ENCODE assay signal across 8 cellular contexts in genomic region chr5:181261320-181262085, GRCh38. TPM values are rescaled to one million over a fixed set of nuclear protein-coding genes. Genes with fewer than 3 reads are reported as not detected.
DNase-seq lines count a peak whose midpoint lies in the region; ATAC-seq, FAIRE-seq and TF ChIP-seq lines count a peak whose summit lies in the region.

No MANE protein-coding gene starts in this region.

- DNase-seq in SJCRH30 (peak; percentile 78 to 81), K562 (ENCODE audit: extremely low read depth in 1 of 4, low spot score in 3 of 4) (peak; percentile 69 to 88 (median 74)), iPS-NIHi11 (ENCODE audit: low spot score) (peak; percentile 53), UCSD-AML1 (lab: John Stamatoyannopoulos, UW; ENCODE audit: unreplicated experiment) (no peak), amniotic stem cell (lab: John Stamatoyannopoulos, UW) (no peak)
- DNase-seq in stimulated activated CD4-positive, alpha-beta T cell treated with anti-CD3 and anti-CD28 coated beads, Interleukin-15, amount 100 ng/mL, for 1 hour (ENCODE audit: low read depth in 1 of 2, low spot score in 1 of 2) = peak; percentile 60 to 63

- peak overlapping the region; percentile 98 to 99 for H3K9ac ChIP-seq in K562 (ENCODE audit: insufficient read depth in 1 of 2, low read depth in 2 of 2, low read length in 2 of 2)

- peak; percentile 73 for FAIRE-seq in K562 (lab: Jason Lieb, UNC)

- ATAC-seq in GM18498 (IDR thresholded peaks at IDR 0.05; ENCODE audit: unreplicated experiment) (peak; percentile 62), HG02840 (IDR thresholded peaks at IDR 0.05; ENCODE audit: low FRiP score, unreplicated experiment) (peak; percentile 55), K562 (peak; percentile 83)

- TSS peak; percentile 33 for BruUV-seq in K562 (replicated peaks; lab: Mats Ljungman, UMichigan)

- H3K4me3 ChIP-seq in SJCRH30 = peak overlapping the region; percentile 80
- H3K4me3 ChIP-seq in K562 = peak overlapping the region; percentile 98

- peaks cover 62% of the 10 kb centered on the region for H3K79me2 ChIP-seq in K562 (ENCODE audit: control insufficient read depth, insufficient read depth, low read length)

- peaks cover 19% of the 10 kb centered on the region for H4K20me1 ChIP-seq in K562 (replicated peaks; ENCODE audit: control insufficient read depth, insufficient read depth, low read length)

- H3K4me1 ChIP-seq in SJCRH30 (peaks cover 9% of the 10 kb centered on the region), K562 (replicated peaks in 1 of 2; ENCODE audit: control insufficient read depth in 2 of 2, insufficient read depth in 2 of 2, low read length in 2 of 2) (peaks cover 22 to 29% of the 10 kb centered on the region in 2 experiments; a peak in 4 of 5 replicates)

- H3K36me3 ChIP-seq in SJCRH30 (peaks cover 7% of the 10 kb centered on the region; the same call in 1 of the 2 replicates), K562 (ENCODE audit: control insufficient read depth, insufficient read depth, low read length) (peaks cover 25% of the 10 kb centered on the region)

- no peak for TF ChIP-seq RAD21 in K562 (CRISPR knock-in tag; conservative IDR thresholded peaks at IDR 0.05 in 1 of 2, IDR thresholded peaks at IDR 0.05 in 1 of 2)

- H3K9me3 ChIP-seq in SJCRH30 (replicated peaks) = no peaks in the 10 kb centered on the region
- H3K9me3 ChIP-seq in K562 (replicated peaks; ENCODE audit: control insufficient read depth, insufficient read depth, low read depth, low read length) = no peaks in the 10 kb centered on the region

- H2AFZ ChIP-seq in K562 (ENCODE audit: low read depth, low read length) = peak overlapping the region; percentile 75

- in situ Hi-C loops in K562 (cut with MboI) = no loop called here

- WGBS in K562 (ENCODE audit: insufficient coverage, low coverage, missing lambda C conversion rate) = under 1% methylated on average over 35 of the region's 60 CpGs

- H3K27ac ChIP-seq in SJCRH30 (peak overlapping the region; percentile 85), K562 (ENCODE audit: extremely low read depth, low read depth, low read length) (peak overlapping the region; percentile 99)

- TF ChIP-seq EP300 in K562 (IDR thresholded peaks at IDR 0.05; ENCODE audit: low read length) = no peak

- peak overlapping the region; percentile 99 for H3K4me2 ChIP-seq in K562 (ENCODE audit: insufficient read depth, low read length)

- POLR2A ChIA-PET in K562 (lab: Yijun Ruan, JAX) = interaction anchor here (0.6 to 13.0 kb wide), 8 partner anchors 10 to 77 kb away, joined by 3 to 185 read pairs (median 6); partner anchors contain the start of gene RACK1

- peaks cover 3% of the 10 kb centered on the region for H3K9me1 ChIP-seq in K562 (ENCODE audit: control insufficient read depth, insufficient read depth, low read length)

- TF ChIP-seq CTCF in K562 (IDR thresholded peaks at IDR 0.05 in 2 of 3, conservative IDR thresholded peaks at IDR 0.05 in 1 of 3; ENCODE audit: insufficient read depth in 2 of 3, low read depth in 1 of 3, low read length in 3 of 3) = no peak; a peak in 1 of 6 replicates

- peak; percentile 86 for TF ChIP-seq POLR2A in K562 (conservative IDR thresholded peaks at IDR 0.05)

- CTCF ChIA-PET in K562 (lab: Yijun Ruan, JAX; ENCODE audit: low intra/inter-chr PET ratio) = no interaction called here

- intact Hi-C loops in K562 (cut with micrococcal nuclease) = loop anchor here (5.0 kb wide), 1 partner anchor 74 kb away; no protein-coding TSS in a partner anchor

- H3K27me3 ChIP-seq in SJCRH30 (no peaks in the 10 kb centered on the region), K562 (ENCODE audit: control insufficient read depth in 2 of 2, insufficient read depth in 2 of 2, low read length in 2 of 2) (no peaks in the 10 kb centered on the region)

TF ChIP-seq in K562, 482 proteins besides CTCF, POLR2A, EP300 and RAD21 (continues in another document):
- peak; percentile 91 for TF ChIP-seq PCBP1 (IDR thresholded peaks at IDR 0.05; ENCODE audit: low read depth, low read length, poor library complexity, severe bottlenecking)

RNA-seq across cellular contexts. Expression of gene TRIM52, which starts 0.6 kb away (rescaled TPM):
- total RNA-seq in SJCRH30 (2014; rRNA removed; shearing (Covaris generic)) = 5.3 and 7.9 TPM in 2 replicates
- 34.8 and 81.1 TPM in 2 replicates for total RNA-seq in K562 (2011; cell fraction: chromatin; rRNA removed; ENCODE audit: low replicate concordance)
- 29.7 and 40.4 TPM in 2 replicates for total RNA-seq in K562 (2011; cell fraction: nucleolus; rRNA removed)
- total RNA-seq in K562 (2011; cell fraction: nucleoplasm; rRNA removed) = 48.1 and 60.9 TPM in 2 replicates
- 6.1 and 6.5 TPM in 2 replicates for total RNA-seq in K562 (2014; rRNA removed)
- 13.5 and 13.9 TPM in 2 replicates for total RNA-seq in K562 (2014; rRNA removed; fragmentation: Illumina TruSeq; extraction: Trizol)
- 10.5 and 12.8 TPM in 2 replicates for total RNA-seq in K562 (2015; rRNA removed; fragmentation: Illumina TruSeq; extraction: Trizol)
- 13.5 and 14.2 TPM in 2 replicates for total RNA-seq in K562 (2021)
- 21.9 and 24.1 TPM in 2 replicates for polyA plus RNA-seq in K562 (2011; rRNA removed)
- polyA plus RNA-seq in K562 (2011; cell fraction: cytosol; rRNA removed) = 5.6 and 11.8 TPM in 2 replicates
- polyA plus RNA-seq in K562 (2011; cell fraction: nucleus; rRNA removed) = 30.2 and 31.5 TPM in 2 replicates
- polyA plus RNA-seq in K562 (2012) = 12.9 and 20.0 TPM in 2 replicates
- 15.8 and 17.2 TPM in 2 replicates for polyA plus RNA-seq in K562 (2014; fragmentation: Illumina TruSeq; extraction: Trizol)
- polyA plus RNA-seq in K562 (2014; fragmentation: Nextera tagmentation; extraction: Ambion mirVana) = 1 to 10 TPM; 3.3 to 3.7 TPM
- polyA plus RNA-seq in K562 (2014; rRNA removed) = 18.0 and 20.0 TPM in 2 replicates
- polyA minus RNA-seq in K562 (2011; rRNA and poly(A)+ RNA removed) = 17.6 and 20.0 TPM in 2 replicates
- polyA minus RNA-seq in K562 (2011; cell fraction: cytosol; rRNA and poly(A)+ RNA removed) = 6.1 and 6.8 TPM in 2 replicates
- 11.4 and 21.9 TPM in 2 replicates for polyA minus RNA-seq in K562 (2011; cell fraction: nucleus; rRNA and poly(A)+ RNA removed)

RNA-seq across cellular contexts. Expression of gene RACK1, which starts 17.8 kb away (rescaled TPM):
- total RNA-seq in SJCRH30 (2014; rRNA removed; shearing (Covaris generic)) = 5,838 and 6,264 TPM in 2 replicates
- 854 and 1,455 TPM in 2 replicates for total RNA-seq in K562 (2011; cell fraction: chromatin; rRNA removed; ENCODE audit: low replicate concordance)
- 1,835 and 1,893 TPM in 2 replicates for total RNA-seq in K562 (2011; cell fraction: nucleolus; rRNA removed)
- 1,718 and 2,743 TPM in 2 replicates for total RNA-seq in K562 (2011; cell fraction: nucleoplasm; rRNA removed)
- total RNA-seq in K562 (2014; rRNA removed) = 4,051 and 4,420 TPM in 2 replicates
- total RNA-seq in K562 (2014; rRNA removed; fragmentation: Illumina TruSeq; extraction: Trizol) = 2,268 and 2,618 TPM in 2 replicates
- 3,776 and 3,843 TPM in 2 replicates for total RNA-seq in K562 (2015; rRNA removed; fragmentation: Illumina TruSeq; extraction: Trizol)
- total RNA-seq in K562 (2021) = 2,303 and 2,318 TPM in 2 replicates
- 3,764 and 5,908 TPM in 2 replicates for polyA plus RNA-seq in K562 (2011; rRNA removed)
- polyA plus RNA-seq in K562 (2011; cell fraction: cytosol; rRNA removed) = 7,594 and 7,810 TPM in 2 replicates
- polyA plus RNA-seq in K562 (2011; cell fraction: nucleus; rRNA removed) = 2,830 and 3,465 TPM in 2 replicates
- 3,329 and 5,405 TPM in 2 replicates for polyA plus RNA-seq in K562 (2012)
- polyA plus RNA-seq in K562 (2014; fragmentation: Illumina TruSeq; extraction: Trizol) = 3,833 and 4,270 TPM in 2 replicates
- polyA plus RNA-seq in K562 (2014; fragmentation: Nextera tagmentation; extraction: Ambion mirVana) = 1,000 to 10,000 TPM; 3,894 to 5,311 TPM
- 3,427 and 3,846 TPM in 2 replicates for polyA plus RNA-seq in K562 (2014; rRNA removed)
- polyA minus RNA-seq in K562 (2011; rRNA and poly(A)+ RNA removed) = 4,917 and 6,085 TPM in 2 replicates
- polyA minus RNA-seq in K562 (2011; cell fraction: cytosol; rRNA and poly(A)+ RNA removed) = 3,397 and 3,535 TPM in 2 replicates
- 973 and 1,854 TPM in 2 replicates for polyA minus RNA-seq in K562 (2011; cell fraction: nucleus; rRNA and poly(A)+ RNA removed)

RNA-seq across cellular contexts. Expression of gene TRIM41, which starts 38.4 kb away (rescaled TPM):
- total RNA-seq in SJCRH30 (2014; rRNA removed; shearing (Covaris generic)) = 15.2 and 17.8 TPM in 2 replicates
- 93.5 and 120 TPM in 2 replicates for total RNA-seq in K562 (2011; cell fraction: chromatin; rRNA removed; ENCODE audit: low replicate concordance)
- total RNA-seq in K562 (2011; cell fraction: nucleolus; rRNA removed) = 59.6 and 64.0 TPM in 2 replicates
- total RNA-seq in K562 (2011; cell fraction: nucleoplasm; rRNA removed) = 84.3 and 102 TPM in 2 replicates
- 29.5 and 31.6 TPM in 2 replicates for total RNA-seq in K562 (2014; rRNA removed)
- total RNA-seq in K562 (2014; rRNA removed; fragmentation: Illumina TruSeq; extraction: Trizol) = 11.4 and 14.2 TPM in 2 replicates
- total RNA-seq in K562 (2015; rRNA removed; fragmentation: Illumina TruSeq; extraction: Trizol) = 21.7 and 25.6 TPM in 2 replicates
- 37.7 and 47.6 TPM in 2 replicates for total RNA-seq in K562 (2021)
- polyA plus RNA-seq in K562 (2011; rRNA removed) = 15.6 and 19.3 TPM in 2 replicates
- polyA plus RNA-seq in K562 (2011; cell fraction: cytosol; rRNA removed) = 15.7 and 25.0 TPM in 2 replicates
- polyA plus RNA-seq in K562 (2011; cell fraction: nucleus; rRNA removed) = 121 and 125 TPM in 2 replicates
- 32.5 and 45.1 TPM in 2 replicates for polyA plus RNA-seq in K562 (2012)
- polyA plus RNA-seq in K562 (2014; fragmentation: Illumina TruSeq; extraction: Trizol) = 20.9 and 29.8 TPM in 2 replicates
- polyA plus RNA-seq in K562 (2014; fragmentation: Nextera tagmentation; extraction: Ambion mirVana) = 1 to 10 TPM; 1.8 to 2.1 TPM
- polyA plus RNA-seq in K562 (2014; rRNA removed) = 34.8 and 39.3 TPM in 2 replicates
- polyA minus RNA-seq in K562 (2011; rRNA and poly(A)+ RNA removed) = 14.0 and 16.6 TPM in 2 replicates
- polyA minus RNA-seq in K562 (2011; cell fraction: cytosol; rRNA and poly(A)+ RNA removed) = 7.3 and 9.5 TPM in 2 replicates
- 19.9 and 22.7 TPM in 2 replicates for polyA minus RNA-seq in K562 (2011; cell fraction: nucleus; rRNA and poly(A)+ RNA removed)

RNA-seq across cellular contexts. Expression of gene TRIM7, which starts 56.5 kb away (rescaled TPM):
- total RNA-seq in SJCRH30 (2014; rRNA removed; shearing (Covaris generic)) = 6.9 and 9.0 TPM in 2 replicates
- 5.4 and 8.3 TPM in 2 replicates for total RNA-seq in K562 (2011; cell fraction: chromatin; rRNA removed; ENCODE audit: low replicate concordance)
- 6.2 and 7.5 TPM in 2 replicates for total RNA-seq in K562 (2011; cell fraction: nucleolus; rRNA removed)
- total RNA-seq in K562 (2011; cell fraction: nucleoplasm; rRNA removed) = 7.2 and 7.9 TPM in 2 replicates
- total RNA-seq in K562 (2014; rRNA removed) (12.9 and 13.8 TPM in 2 replicates), K562 (2014; rRNA removed; fragmentation: Illumina TruSeq; extraction: Trizol) (8.4 and 11.7 TPM in 2 replicates), K562 (2015; rRNA removed; fragmentation: Illumina TruSeq; extraction: Trizol) (8.9 and 9.0 TPM in 2 replicates), K562 (2021) (10.3 and 12.4 TPM in 2 replicates)
- polyA plus RNA-seq in K562 (2011; rRNA removed) (7.1 and 12.6 TPM in 2 replicates), K562 (2014; fragmentation: Illumina TruSeq; extraction: Trizol) (5.4 and 7.7 TPM in 2 replicates), K562 (2014; fragmentation: Nextera tagmentation; extraction: Ambion mirVana) (1 to 10 TPM; 2.6 to 3.2 TPM), K562 (2014; rRNA removed) (12.4 and 14.9 TPM in 2 replicates)
- polyA plus RNA-seq in K562 (2011; cell fraction: cytosol; rRNA removed) = 4.5 and 12.8 TPM in 2 replicates
- 8.4 and 8.9 TPM in 2 replicates for polyA plus RNA-seq in K562 (2011; cell fraction: nucleus; rRNA removed)
- polyA plus RNA-seq in K562 (2012) = 6.9 and 17.6 TPM in 2 replicates
- polyA minus RNA-seq in K562 (2011; rRNA and poly(A)+ RNA removed) = 3.3 and 4.2 TPM in 2 replicates
- 3.4 and 4.1 TPM in 2 replicates for polyA minus RNA-seq in K562 (2011; cell fraction: cytosol; rRNA and poly(A)+ RNA removed)
- polyA minus RNA-seq in K562 (2011; cell fraction: nucleus; rRNA and poly(A)+ RNA removed) = 2.6 and 3.3 TPM in 2 replicates

Comparison
In these comparisons a context has a peak if more than half of its experiments do, and no peak if none do; other contexts are left out.
1. DNase-seq: peak in SJCRH30 (2 of 2), K562 (4 of 4), iPS-NIHi11 (single experiment) and stimulated activated CD4-positive, alpha-beta T cell treated with anti-CD3 and anti-CD28 coated beads, Interleukin-15, amount 100 ng/mL, for 1 hour (2 of 2); none in UCSD-AML1 (single experiment) and amniotic stem cell (single experiment).
2. Peak in every context shown above with its lines, with median percentiles within 50 percentile points of each other: ATAC-seq.